Comparison of ENCODE assay signal across 11 cellular contexts in genomic region chr3:187238835-187239234, GRCh38. TPM values are rescaled to one million over a fixed set of nuclear protein-coding genes. Genes with fewer than 3 reads are reported as not detected.
"Had no signal": no experiment of that assay in that cellular context is flagged by ENCODE, and none has a peak within 500 bp of the region (broad histone marks: within the 10 kb centered on the region; RNA-seq: fewer than 3 reads in every experiment).

No MANE protein-coding gene starts in this region.

RNA-seq across cellular contexts. Expression of gene RTP1, which starts 41.5 kb away (rescaled TPM):
- total RNA-seq: activated B cell treated with CpG ODN at 0.5 μM for 24 hours; activated CD4-positive, alpha-beta T cell treated with anti-CD3 and anti-CD28 coated beads, Interleukin-2, amount 10 ng/mL, durations not matched to agents 24 days and 14 days; activated CD8-positive, alpha-beta memory T cell treated with anti-CD3 and anti-CD28 coated beads, Interleukin-2, amount 10 ng/mL, durations not matched to agents 7 days and 5 days; activated T-helper 1 cell treated with anti-CD3 and anti-CD28 coated beads, Interleukin-12 subunit alpha, Interleukin-12 subunit beta, Interleukin-2, Interleukin-4 antibody, amounts not matched to agents 30 ng/mL and 10 ng/mL and 1 ng/mL, durations not matched to agents 14 hours and 24 hours and 36 hours; ascending aorta; cardiac septum; LHCN-M2; MCF 10A; NCI-H460; RPMI7951; T-helper 17 cell had no signal

RNA-seq across cellular contexts. Expression of gene MASP1, which starts 52.7 kb away (rescaled TPM):
- total RNA-seq: activated B cell treated with CpG ODN at 0.5 μM for 24 hours; activated CD4-positive, alpha-beta T cell treated with anti-CD3 and anti-CD28 coated beads, Interleukin-2, amount 10 ng/mL, durations not matched to agents 24 days and 14 days; activated CD8-positive, alpha-beta memory T cell treated with anti-CD3 and anti-CD28 coated beads, Interleukin-2, amount 10 ng/mL, durations not matched to agents 7 days and 5 days; activated T-helper 1 cell treated with anti-CD3 and anti-CD28 coated beads, Interleukin-12 subunit alpha, Interleukin-12 subunit beta, Interleukin-2, Interleukin-4 antibody, amounts not matched to agents 30 ng/mL and 10 ng/mL and 1 ng/mL, durations not matched to agents 14 hours and 24 hours and 36 hours; LHCN-M2; MCF 10A; RPMI7951 had no signal
